In genomic region chr6:168671863-168672546, GRCh38 we compare ENCODE assay signal across 20 cellular contexts.
"Had no signal": no experiment of that assay in that cellular context is flagged by ENCODE, and none has a peak within 500 bp of the region (broad histone marks: within the 10 kb centered on the region; RNA-seq: fewer than 3 reads in every experiment).

No MANE protein-coding gene starts in this region.

- H3K27me3 Mint-ChIP-seq: progenitor cell of endocrine pancreas had no signal

- H3K9me3 Mint-ChIP-seq: naive thymus-derived CD8-positive, alpha-beta T cell had no signal

- H3K4me3 Mint-ChIP-seq: naive thymus-derived CD8-positive, alpha-beta T cell had no signal

- H3K27ac ChIP-seq: heart left ventricle, ovary, right lobe of liver, spleen, stomach, thoracic aorta, upper lobe of left lung, uterus had no signal

- DNase-seq: central memory CD4-positive, alpha-beta T cell; effector memory CD4-positive, alpha-beta T cell; heart left ventricle; hypothalamus; left ventricle myocardium superior; mesendoderm; naive thymus-derived CD8-positive, alpha-beta T cell; ovary; spleen; stimulated activated CD4-positive, alpha-beta T cell treated with anti-CD3 and anti-CD28 coated beads, Interleukin-15, amount 100 ng/mL, for 24 hours; stimulated activated CD4-positive, alpha-beta T cell treated with anti-CD3 and anti-CD28 coated beads, Interleukin-2, amount 100 ng/mL, for 24 hours; stimulated activated naive CD4-positive, alpha-beta T cell; stomach; substantia nigra had no signal

- H3K36me3 Mint-ChIP-seq: naive thymus-derived CD8-positive, alpha-beta T cell had no signal

- ATAC-seq: esophagus mucosa; left ventricle myocardium superior; naive thymus-derived CD8-positive, alpha-beta T cell; right lobe of liver had no signal

- H3K4me3 ChIP-seq: heart left ventricle, ovary, right lobe of liver, spleen, stomach, thoracic aorta, upper lobe of left lung, uterus had no signal

- H3K27ac Mint-ChIP-seq: naive thymus-derived CD8-positive, alpha-beta T cell; progenitor cell of endocrine pancreas had no signal

- H3K27me3 ChIP-seq: ovary, right lobe of liver, stomach, upper lobe of left lung, uterus had no signal

- H3K36me3 ChIP-seq: heart left ventricle, ovary, right lobe of liver, spleen, stomach, thoracic aorta, upper lobe of left lung, uterus had no signal

- H3K9me3 ChIP-seq: heart left ventricle, ovary, right lobe of liver, spleen, stomach, thoracic aorta, upper lobe of left lung, uterus had no signal

- H3K4me1 ChIP-seq: heart left ventricle, right lobe of liver, spleen, stomach, upper lobe of left lung, uterus had no signal
